ENCODE assay signal across 2 cellular contexts in the genomic region with DNA sequence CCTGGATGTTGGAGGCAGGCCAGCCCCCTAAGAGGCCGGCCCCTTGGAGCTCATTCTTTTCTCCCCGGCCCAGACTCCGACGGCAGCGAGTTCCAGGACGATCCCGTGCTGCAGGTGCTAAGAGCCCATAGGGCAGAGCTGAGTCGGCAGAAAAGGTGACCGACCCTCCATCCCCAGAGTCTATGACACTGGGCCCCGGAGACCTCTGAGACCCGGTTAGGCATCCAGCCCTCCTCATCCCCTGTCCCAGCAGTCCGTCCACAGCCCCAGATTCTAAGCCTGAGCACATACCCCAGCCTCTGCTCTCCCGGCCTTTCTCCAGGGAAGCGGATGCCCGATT.
A peak's percentile ranks its signal among the peaks of the same experiment; 100 is the strongest.
TF ChIP-seq lines count a peak whose summit lies in the region.

No MANE protein-coding gene starts in this region.

TF ChIP-seq in GM23338, 12 proteins besides CTCF, POLR2A, EP300 and RAD21 (continues in another document):
- no peak for TF ChIP-seq JUNB (IDR thresholded peaks at IDR 0.05; ENCODE audit: unreplicated experiment)
- TF ChIP-seq, protein P1, sequence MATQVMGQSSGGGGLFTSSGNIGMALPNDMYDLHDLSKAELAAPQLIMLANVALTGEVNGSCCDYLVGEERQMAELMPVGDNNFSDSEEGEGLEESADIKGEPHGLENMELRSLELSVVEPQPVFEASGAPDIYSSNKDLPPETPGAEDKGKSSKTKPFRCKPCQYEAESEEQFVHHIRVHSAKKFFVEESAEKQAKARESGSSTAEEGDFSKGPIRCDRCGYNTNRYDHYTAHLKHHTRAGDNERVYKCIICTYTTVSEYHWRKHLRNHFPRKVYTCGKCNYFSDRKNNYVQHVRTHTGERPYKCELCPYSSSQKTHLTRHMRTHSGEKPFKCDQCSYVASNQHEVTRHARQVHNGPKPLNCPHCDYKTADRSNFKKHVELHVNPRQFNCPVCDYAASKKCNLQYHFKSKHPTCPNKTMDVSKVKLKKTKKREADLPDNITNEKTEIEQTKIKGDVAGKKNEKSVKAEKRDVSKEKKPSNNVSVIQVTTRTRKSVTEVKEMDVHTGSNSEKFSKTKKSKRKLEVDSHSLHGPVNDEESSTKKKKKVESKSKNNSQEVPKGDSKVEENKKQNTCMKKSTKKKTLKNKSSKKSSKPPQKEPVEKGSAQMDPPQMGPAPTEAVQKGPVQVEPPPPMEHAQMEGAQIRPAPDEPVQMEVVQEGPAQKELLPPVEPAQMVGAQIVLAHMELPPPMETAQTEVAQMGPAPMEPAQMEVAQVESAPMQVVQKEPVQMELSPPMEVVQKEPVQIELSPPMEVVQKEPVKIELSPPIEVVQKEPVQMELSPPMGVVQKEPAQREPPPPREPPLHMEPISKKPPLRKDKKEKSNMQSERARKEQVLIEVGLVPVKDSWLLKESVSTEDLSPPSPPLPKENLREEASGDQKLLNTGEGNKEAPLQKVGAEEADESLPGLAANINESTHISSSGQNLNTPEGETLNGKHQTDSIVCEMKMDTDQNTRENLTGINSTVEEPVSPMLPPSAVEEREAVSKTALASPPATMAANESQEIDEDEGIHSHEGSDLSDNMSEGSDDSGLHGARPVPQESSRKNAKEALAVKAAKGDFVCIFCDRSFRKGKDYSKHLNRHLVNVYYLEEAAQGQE (IDR thresholded peaks at IDR 0.05; ENCODE audit: unreplicated experiment), result no peak
- TF ChIP-seq NANOG (IDR thresholded peaks at IDR 0.05; ENCODE audit: borderline replicate concordance), result no peak
- no peak for TF ChIP-seq EZH2phosphoT487 (IDR thresholded peaks at IDR 0.05; ENCODE audit: unreplicated experiment)
- TF ChIP-seq, protein P2, sequence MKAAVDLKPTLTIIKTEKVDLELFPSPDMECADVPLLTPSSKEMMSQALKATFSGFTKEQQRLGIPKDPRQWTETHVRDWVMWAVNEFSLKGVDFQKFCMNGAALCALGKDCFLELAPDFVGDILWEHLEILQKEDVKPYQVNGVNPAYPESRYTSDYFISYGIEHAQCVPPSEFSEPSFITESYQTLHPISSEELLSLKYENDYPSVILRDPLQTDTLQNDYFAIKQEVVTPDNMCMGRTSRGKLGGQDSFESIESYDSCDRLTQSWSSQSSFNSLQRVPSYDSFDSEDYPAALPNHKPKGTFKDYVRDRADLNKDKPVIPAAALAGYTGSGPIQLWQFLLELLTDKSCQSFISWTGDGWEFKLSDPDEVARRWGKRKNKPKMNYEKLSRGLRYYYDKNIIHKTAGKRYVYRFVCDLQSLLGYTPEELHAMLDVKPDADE (IDR thresholded peaks at IDR 0.05), result no peak
- TF ChIP-seq STAT1 (IDR thresholded peaks at IDR 0.05; ENCODE audit: unreplicated experiment), result no peak
- no peak for TF ChIP-seq CREB1 (CRISPR knock-in tag; IDR thresholded peaks at IDR 0.05; ENCODE audit: low read depth)
- TF ChIP-seq, protein P3, sequence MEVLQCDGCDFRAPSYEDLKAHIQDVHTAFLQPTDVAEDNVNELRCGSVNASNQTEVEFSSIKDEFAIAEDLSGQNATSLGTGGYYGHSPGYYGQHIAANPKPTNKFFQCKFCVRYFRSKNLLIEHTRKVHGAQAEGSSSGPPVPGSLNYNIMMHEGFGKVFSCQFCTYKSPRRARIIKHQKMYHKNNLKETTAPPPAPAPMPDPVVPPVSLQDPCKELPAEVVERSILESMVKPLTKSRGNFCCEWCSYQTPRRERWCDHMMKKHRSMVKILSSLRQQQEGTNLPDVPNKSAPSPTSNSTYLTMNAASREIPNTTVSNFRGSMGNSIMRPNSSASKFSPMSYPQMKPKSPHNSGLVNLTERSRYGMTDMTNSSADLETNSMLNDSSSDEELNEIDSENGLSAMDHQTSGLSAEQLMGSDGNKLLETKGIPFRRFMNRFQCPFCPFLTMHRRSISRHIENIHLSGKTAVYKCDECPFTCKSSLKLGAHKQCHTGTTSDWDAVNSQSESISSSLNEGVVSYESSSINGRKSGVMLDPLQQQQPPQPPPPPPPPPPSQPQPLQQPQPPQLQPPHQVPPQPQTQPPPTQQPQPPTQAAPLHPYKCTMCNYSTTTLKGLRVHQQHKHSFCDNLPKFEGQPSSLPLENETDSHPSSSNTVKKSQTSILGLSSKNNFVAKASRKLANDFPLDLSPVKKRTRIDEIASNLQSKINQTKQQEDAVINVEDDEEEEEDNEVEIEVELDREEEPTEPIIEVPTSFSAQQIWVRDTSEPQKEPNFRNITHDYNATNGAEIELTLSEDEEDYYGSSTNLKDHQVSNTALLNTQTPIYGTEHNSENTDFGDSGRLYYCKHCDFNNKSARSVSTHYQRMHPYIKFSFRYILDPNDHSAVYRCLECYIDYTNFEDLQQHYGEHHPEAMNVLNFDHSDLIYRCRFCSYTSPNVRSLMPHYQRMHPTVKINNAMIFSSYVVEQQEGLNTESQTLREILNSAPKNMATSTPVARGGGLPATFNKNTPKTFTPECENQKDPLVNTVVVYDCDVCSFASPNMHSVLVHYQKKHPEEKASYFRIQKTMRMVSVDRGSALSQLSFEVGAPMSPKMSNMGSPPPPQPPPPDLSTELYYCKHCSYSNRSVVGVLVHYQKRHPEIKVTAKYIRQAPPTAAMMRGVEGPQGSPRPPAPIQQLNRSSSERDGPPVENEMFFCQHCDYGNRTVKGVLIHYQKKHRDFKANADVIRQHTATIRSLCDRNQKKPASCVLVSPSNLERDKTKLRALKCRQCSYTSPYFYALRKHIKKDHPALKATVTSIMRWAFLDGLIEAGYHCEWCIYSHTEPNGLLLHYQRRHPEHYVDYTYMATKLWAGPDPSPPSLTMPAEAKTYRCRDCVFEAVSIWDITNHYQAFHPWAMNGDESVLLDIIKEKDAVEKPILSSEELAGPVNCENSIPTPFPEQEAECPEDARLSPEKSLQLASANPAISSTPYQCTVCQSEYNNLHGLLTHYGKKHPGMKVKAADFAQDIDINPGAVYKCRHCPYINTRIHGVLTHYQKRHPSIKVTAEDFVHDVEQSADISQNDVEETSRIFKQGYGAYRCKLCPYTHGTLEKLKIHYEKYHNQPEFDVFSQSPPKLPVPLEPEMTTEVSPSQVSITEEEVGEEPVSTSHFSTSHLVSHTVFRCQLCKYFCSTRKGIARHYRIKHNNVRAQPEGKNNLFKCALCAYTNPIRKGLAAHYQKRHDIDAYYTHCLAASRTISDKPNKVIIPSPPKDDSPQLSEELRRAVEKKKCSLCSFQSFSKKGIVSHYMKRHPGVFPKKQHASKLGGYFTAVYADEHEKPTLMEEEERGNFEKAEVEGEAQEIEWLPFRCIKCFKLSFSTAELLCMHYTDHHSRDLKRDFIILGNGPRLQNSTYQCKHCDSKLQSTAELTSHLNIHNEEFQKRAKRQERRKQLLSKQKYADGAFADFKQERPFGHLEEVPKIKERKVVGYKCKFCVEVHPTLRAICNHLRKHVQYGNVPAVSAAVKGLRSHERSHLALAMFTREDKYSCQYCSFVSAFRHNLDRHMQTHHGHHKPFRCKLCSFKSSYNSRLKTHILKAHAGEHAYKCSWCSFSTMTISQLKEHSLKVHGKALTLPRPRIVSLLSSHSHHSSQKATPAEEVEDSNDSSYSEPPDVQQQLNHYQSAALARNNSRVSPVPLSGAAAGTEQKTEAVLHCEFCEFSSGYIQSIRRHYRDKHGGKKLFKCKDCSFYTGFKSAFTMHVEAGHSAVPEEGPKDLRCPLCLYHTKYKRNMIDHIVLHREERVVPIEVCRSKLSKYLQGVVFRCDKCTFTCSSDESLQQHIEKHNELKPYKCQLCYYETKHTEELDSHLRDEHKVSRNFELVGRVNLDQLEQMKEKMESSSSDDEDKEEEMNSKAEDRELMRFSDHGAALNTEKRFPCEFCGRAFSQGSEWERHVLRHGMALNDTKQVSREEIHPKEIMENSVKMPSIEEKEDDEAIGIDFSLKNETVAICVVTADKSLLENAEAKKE (CRISPR knock-in tag; IDR thresholded peaks at IDR 0.05), result no peak
- no peak for TF ChIP-seq ZNF331 (CRISPR knock-in tag; IDR thresholded peaks at IDR 0.05; ENCODE audit: low read depth)
- no peak for TF ChIP-seq ZNF114 (CRISPR knock-in tag; IDR thresholded peaks at IDR 0.05)
- no peak for TF ChIP-seq EZH2 (IDR thresholded peaks at IDR 0.05; ENCODE audit: low read depth, unreplicated experiment)

TF ChIP-seq in K562, 482 proteins besides CTCF, POLR2A, EP300 and RAD21 (continues in another document):
- no peak for TF ChIP-seq DMBX1 (CRISPR knock-in tag; IDR thresholded peaks at IDR 0.05; ENCODE audit: borderline replicate concordance)
- TF ChIP-seq, protein P4, sequence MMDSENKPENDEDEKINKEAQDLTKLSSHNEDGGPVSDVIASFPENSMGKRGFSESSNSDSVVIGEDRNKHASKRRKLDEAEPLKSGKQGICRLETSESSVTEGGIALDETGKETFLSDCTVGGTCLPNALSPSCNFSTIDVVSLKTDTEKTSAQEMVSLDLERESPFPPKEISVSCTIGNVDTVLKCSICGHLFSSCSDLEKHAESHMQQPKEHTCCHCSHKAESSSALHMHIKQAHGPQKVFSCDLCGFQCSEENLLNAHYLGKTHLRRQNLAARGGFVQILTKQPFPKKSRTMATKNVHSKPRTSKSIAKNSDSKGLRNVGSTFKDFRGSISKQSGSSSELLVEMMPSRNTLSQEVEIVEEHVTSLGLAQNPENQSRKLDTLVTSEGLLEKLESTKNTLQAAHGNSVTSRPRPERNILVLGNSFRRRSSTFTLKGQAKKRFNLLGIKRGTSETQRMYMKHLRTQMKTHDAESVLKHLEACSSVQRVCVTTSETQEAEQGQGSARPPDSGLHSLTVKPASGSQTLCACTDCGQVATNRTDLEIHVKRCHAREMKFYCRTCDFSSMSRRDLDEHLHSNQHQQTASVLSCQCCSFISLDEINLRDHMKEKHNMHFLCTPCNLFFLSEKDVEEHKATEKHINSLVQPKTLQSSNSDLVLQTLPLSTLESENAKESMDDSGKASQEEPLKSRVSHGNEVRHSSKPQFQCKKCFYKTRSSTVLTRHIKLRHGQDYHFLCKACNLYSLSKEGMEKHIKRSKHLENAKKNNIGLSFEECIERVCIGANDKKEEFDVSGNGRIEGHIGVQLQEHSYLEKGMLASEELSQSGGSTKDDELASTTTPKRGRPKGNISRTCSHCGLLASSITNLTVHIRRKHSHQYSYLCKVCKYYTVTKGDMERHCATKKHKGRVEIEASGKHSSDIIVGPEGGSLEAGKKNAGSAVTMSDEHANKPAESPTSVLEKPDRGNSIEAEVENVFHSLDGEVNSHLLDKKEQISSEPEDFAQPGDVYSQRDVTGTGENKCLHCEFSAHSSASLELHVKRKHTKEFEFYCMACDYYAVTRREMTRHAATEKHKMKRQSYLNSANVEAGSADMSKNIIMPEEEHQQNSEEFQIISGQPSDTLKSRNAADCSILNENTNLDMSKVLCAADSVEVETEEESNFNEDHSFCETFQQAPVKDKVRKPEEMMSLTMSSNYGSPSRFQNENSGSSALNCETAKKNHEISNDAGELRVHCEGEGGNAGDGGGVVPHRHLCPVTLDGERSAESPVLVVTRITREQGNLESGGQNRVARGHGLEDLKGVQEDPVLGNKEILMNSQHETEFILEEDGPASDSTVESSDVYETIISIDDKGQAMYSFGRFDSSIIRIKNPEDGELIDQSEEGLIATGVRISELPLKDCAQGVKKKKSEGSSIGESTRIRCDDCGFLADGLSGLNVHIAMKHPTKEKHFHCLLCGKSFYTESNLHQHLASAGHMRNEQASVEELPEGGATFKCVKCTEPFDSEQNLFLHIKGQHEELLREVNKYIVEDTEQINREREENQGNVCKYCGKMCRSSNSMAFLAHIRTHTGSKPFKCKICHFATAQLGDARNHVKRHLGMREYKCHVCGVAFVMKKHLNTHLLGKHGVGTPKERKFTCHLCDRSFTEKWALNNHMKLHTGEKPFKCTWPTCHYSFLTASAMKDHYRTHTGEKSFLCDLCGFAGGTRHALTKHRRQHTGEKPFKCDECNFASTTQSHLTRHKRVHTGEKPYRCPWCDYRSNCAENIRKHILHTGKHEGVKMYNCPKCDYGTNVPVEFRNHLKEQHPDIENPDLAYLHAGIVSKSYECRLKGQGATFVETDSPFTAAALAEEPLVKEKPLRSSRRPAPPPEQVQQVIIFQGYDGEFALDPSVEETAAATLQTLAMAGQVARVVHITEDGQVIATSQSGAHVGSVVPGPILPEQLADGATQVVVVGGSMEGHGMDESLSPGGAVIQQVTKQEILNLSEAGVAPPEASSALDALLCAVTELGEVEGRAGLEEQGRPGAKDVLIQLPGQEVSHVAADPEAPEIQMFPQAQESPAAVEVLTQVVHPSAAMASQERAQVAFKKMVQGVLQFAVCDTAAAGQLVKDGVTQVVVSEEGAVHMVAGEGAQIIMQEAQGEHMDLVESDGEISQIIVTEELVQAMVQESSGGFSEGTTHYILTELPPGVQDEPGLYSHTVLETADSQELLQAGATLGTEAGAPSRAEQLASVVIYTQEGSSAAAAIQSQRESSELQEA (IDR thresholded peaks at IDR 0.05; ENCODE audit: low read depth), result no peak
- TF ChIP-seq CBFB (CRISPR knock-in tag; IDR thresholded peaks at IDR 0.05), result no peak
- TF ChIP-seq MAFG (tag; conservative IDR thresholded peaks at IDR 0.05), result peak; percentile 56
- TF ChIP-seq, protein P5, sequence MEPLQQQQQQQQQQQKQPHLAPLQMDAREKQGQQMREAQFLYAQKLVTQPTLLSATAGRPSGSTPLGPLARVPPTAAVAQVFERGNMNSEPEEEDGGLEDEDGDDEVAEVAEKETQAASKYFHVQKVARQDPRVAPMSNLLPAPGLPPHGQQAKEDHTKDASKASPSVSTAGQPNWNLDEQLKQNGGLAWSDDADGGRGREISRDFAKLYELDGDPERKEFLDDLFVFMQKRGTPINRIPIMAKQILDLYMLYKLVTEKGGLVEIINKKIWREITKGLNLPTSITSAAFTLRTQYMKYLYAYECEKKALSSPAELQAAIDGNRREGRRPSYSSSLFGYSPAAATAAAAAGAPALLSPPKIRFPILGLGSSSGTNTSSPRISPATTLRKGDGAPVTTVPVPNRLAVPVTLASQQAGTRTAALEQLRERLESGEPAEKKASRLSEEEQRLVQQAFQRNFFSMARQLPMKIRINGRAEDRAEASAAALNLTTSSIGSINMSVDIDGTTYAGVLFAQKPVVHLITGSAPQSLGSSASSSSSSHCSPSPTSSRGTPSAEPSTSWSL (CRISPR knock-in tag; IDR thresholded peaks at IDR 0.05; ENCODE audit: borderline replicate concordance), result no peak
- peak; percentile 76 for TF ChIP-seq C11orf30 (IDR thresholded peaks at IDR 0.05; ENCODE audit: low read depth)
- TF ChIP-seq ZNF146 (CRISPR knock-in tag; IDR thresholded peaks at IDR 0.05; ENCODE audit: unreplicated experiment), result no peak
- TF ChIP-seq CHD4 (IDR thresholded peaks at IDR 0.05; ENCODE audit: insufficient read depth, insufficient replicate concordance, low read depth, low read length, poor library complexity, severe bottlenecking), result no peak
- TF ChIP-seq SAFB2 (IDR thresholded peaks at IDR 0.05; ENCODE audit: borderline replicate concordance, low read depth, low read length, severe bottlenecking), result no peak
- no peak for TF ChIP-seq MCM5 (IDR thresholded peaks at IDR 0.05; ENCODE audit: low read depth)
- no peak for TF ChIP-seq RB1 (IDR thresholded peaks at IDR 0.05; ENCODE audit: low read depth)
- TF ChIP-seq, protein P6, sequence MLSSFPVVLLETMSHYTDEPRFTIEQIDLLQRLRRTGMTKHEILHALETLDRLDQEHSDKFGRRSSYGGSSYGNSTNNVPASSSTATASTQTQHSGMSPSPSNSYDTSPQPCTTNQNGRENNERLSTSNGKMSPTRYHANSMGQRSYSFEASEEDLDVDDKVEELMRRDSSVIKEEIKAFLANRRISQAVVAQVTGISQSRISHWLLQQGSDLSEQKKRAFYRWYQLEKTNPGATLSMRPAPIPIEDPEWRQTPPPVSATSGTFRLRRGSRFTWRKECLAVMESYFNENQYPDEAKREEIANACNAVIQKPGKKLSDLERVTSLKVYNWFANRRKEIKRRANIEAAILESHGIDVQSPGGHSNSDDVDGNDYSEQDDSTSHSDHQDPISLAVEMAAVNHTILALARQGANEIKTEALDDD (IDR thresholded peaks at IDR 0.05), result no peak
- peak; percentile 78 for TF ChIP-seq ZNF316 (IDR thresholded peaks at IDR 0.05)
